Comparison of ENCODE assay signal across 8 cellular contexts in the genomic region with DNA sequence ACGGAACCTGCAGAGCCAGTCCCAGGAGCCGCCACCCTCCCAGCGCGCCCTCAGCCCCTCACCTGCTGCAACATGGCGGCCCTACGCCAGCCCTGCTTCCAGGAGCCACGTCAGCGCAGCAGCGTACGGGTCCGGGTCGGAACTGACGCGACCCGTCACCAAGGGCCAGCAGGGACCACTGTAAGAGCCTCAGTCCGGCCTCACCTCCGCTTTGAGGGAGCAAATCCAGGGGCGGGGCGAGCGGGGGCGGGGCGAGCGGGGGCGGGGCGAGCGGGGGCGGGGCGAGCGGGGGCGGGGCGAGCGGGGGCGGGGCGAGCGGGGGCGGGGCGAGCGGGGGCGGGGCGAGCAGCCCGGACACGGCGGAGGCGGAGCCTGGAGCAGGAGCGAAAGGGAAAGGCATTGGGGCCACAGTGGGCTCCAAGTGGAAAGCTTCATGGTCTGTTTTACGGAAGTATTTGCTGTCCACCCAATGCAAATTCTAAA. TPM values are rescaled to one million over a fixed set of nuclear protein-coding genes. Genes with fewer than 3 reads are reported as not detected.
DNase-seq lines count a peak whose midpoint lies in the region; ATAC-seq and TF ChIP-seq lines count a peak whose summit lies in the region.
"Not testable (repeated sequence)": the region's sequence is repeated elsewhere in the genome, so short reads cannot be mapped to it uniquely, and the experiment has no call there.

Gene TVP23C, minus strand, starts transcription at position 109 of the 483 bp plus-strand sequence. Its CDS starts 35 bp downstream, at position 74.

- not testable (repeated sequence) for H3F3A ChIP-seq in PC-3 (ENCODE audit: low read length, unreplicated experiment)

- CTCF ChIA-PET in PC-3 (lab: Charles Lee) = not testable (repeated sequence)

- not testable (repeated sequence) for H3K18ac ChIP-seq in mesendoderm (ENCODE audit: low read length)

- peak within 1 kb of the TSS; percentile 89 to 96 (median 90) for H3K27ac Mint-ChIP-seq in CD4-positive, CD25-positive, alpha-beta regulatory T cell

- H3K9me3 ChIP-seq in CD4-positive, CD25-positive, alpha-beta regulatory T cell (ENCODE audit: control insufficient read depth in 2 of 2, low read length in 2 of 2); PC-3 (ENCODE audit: low read length): not testable (repeated sequence)

- H3K4ac ChIP-seq in mesendoderm (ENCODE audit: low read depth, low read length) = not testable (repeated sequence)

- not testable (repeated sequence) for H2BK5ac ChIP-seq in mesendoderm (ENCODE audit: low read length)

- not testable (repeated sequence) for H4K5ac ChIP-seq in mesendoderm (ENCODE audit: low read length)

- not testable (repeated sequence) for H3K27me3 ChIP-seq in CD4-positive, CD25-positive, alpha-beta regulatory T cell (ENCODE audit: control insufficient read depth, insufficient read depth, low read length); HL-60 (ENCODE audit: insufficient read depth, poor library complexity, severe bottlenecking); PC-3 (ENCODE audit: low read length); mesendoderm (ENCODE audit: insufficient read depth, low read length, poor library complexity)

- not testable (repeated sequence) for H3K36me3 Mint-ChIP-seq in CD4-positive, CD25-positive, alpha-beta regulatory T cell

- not testable (repeated sequence) for H3K36me3 ChIP-seq in CD4-positive, CD25-positive, alpha-beta regulatory T cell (ENCODE audit: control insufficient read depth, insufficient read depth, low read length); PC-3 (ENCODE audit: low read depth, low read length); mesendoderm (ENCODE audit: control insufficient read depth, insufficient read depth, low read length)

- H3K4me2 ChIP-seq in PC-3 (ENCODE audit: low read length) = peak within 1 kb of the TSS; percentile 81
- not testable (repeated sequence) for H3K4me2 ChIP-seq in mesendoderm (ENCODE audit: low read length)

- intact Hi-C loops in PC-3 (cut with micrococcal nuclease) = not testable (repeated sequence)

- H2AK5ac ChIP-seq in mesendoderm (ENCODE audit: low read length) = not testable (repeated sequence)

- H4K8ac ChIP-seq in mesendoderm (ENCODE audit: low read depth, low read length) = not testable (repeated sequence)

- peak; percentile 82 to 83 for ATAC-seq in CD4-positive, CD25-positive, alpha-beta regulatory T cell (ENCODE audit: low read depth in 2 of 2)
- ATAC-seq in GM21367 (IDR thresholded peaks at IDR 0.05; ENCODE audit: unreplicated experiment) (peak; percentile 83), PC-3 (peak; percentile 97)

- H2AFZ ChIP-seq in PC-3 (ENCODE audit: low read length) = peak within 1 kb of the TSS; percentile 96

- H3K79me1 ChIP-seq in mesendoderm (ENCODE audit: low read length) = not testable (repeated sequence)

- not testable (repeated sequence) for H3K23ac ChIP-seq in mesendoderm (ENCODE audit: low read length)

- POLR2A ChIA-PET in PC-3 (lab: Charles Lee; ENCODE audit: unreplicated experiment) = not testable (repeated sequence)

- not testable (repeated sequence) for H3K9me2 ChIP-seq in PC-3 (replicated peaks; ENCODE audit: low read length)

- not testable (repeated sequence) for H3K9me3 Mint-ChIP-seq in CD4-positive, CD25-positive, alpha-beta regulatory T cell

- H3K4me1 Mint-ChIP-seq in CD4-positive, CD25-positive, alpha-beta regulatory T cell = peaks cover 7 to 18% (median 14%) of the 10 kb centered on the region in 4 donors

- H3K4me3 ChIP-seq in CD4-positive, CD25-positive, alpha-beta regulatory T cell (ENCODE audit: low read depth, low read length) = peak within 1 kb of the TSS; percentile 68
- H3K4me3 ChIP-seq in HL-60 (replicated peaks; ENCODE audit: insufficient read depth, low read length) (peak within 1 kb of the TSS; percentile 60), PC-3 (ENCODE audit: low read length) (peak within 1 kb of the TSS; percentile 95)
- H3K4me3 ChIP-seq in mesendoderm (ENCODE audit: low read length) = not testable (repeated sequence)

- H3K27ac ChIP-seq in CD4-positive, CD25-positive, alpha-beta regulatory T cell (ENCODE audit: insufficient read depth, low read length, poor library complexity, severe bottlenecking) = peak within 1 kb of the TSS; percentile 61
- H3K27ac ChIP-seq in HL-60 (replicated peaks) (0 out of 2 replicates have a peak within 1 kb of the TSS, but pooled peaks have one; percentile 43), PC-3 (ENCODE audit: low read length) (peak within 1 kb of the TSS; percentile 25; the same call in 1 of the 2 replicates)
- not testable (repeated sequence) for H3K27ac ChIP-seq in mesendoderm (ENCODE audit: low read depth, low read length)

- peak within 1 kb of the TSS; percentile 92 to 95 (median 95) for H3K4me3 Mint-ChIP-seq in CD4-positive, CD25-positive, alpha-beta regulatory T cell

- not testable (repeated sequence) for BruUV-seq in PC-3 (replicated peaks; lab: Mats Ljungman, UMichigan)

- not testable (repeated sequence) for TF ChIP-seq CTCF in HL-60 (IDR thresholded peaks at IDR 0.05; ENCODE audit: insufficient read depth, low read length); PC-3 (conservative IDR thresholded peaks at IDR 0.05; ENCODE audit: low read depth, low read length)

- H3K27me3 Mint-ChIP-seq in CD4-positive, CD25-positive, alpha-beta regulatory T cell = not testable (repeated sequence)

- H3K9ac ChIP-seq in PC-3 (ENCODE audit: low read length) = peak within 1 kb of the TSS; percentile 75
- peak within 1 kb of the TSS; percentile 44 for H3K9ac ChIP-seq in mesendoderm (ENCODE audit: low read length)

- peak; percentile 68 to 78 (median 71) for DNase-seq in CD4-positive, CD25-positive, alpha-beta regulatory T cell
- DNase-seq in HL-60 (ENCODE audit: low read depth in 1 of 2, low spot score in 1 of 2) = peak; percentile 45 to 57
- DNase-seq in PC-3 = peak; percentile 83
- DNase-seq in activated T-cell treated with anti-CD3 and anti-CD28 coated beads for 1 hour (ENCODE audit: low read depth) = peak; percentile 53
- DNase-seq in epidermal melanocyte (ENCODE audit: insufficient read length, low spot score) = peak; percentile 5
- peak; percentile 93 for DNase-seq in mesendoderm
- peak; percentile 30 to 48 (median 41) for DNase-seq in stimulated activated CD4-positive, alpha-beta T cell treated with anti-CD3 and anti-CD28 coated beads, TNF-alpha, amount 100 ng/mL, for 48 hours (ENCODE audit: low read depth in 3 of 3)

- not testable (repeated sequence) for H2BK120ac ChIP-seq in mesendoderm (ENCODE audit: low read depth, low read length)

- no CpG with 5 or more reads among the region's 46 CpGs for WGBS in mesendoderm (ENCODE audit: extremely low coverage, insufficient coverage, low lambda C conversion rate)

- H3K79me2 ChIP-seq in PC-3 (ENCODE audit: low read length) = peaks cover 33% of the 10 kb centered on the region
- not testable (repeated sequence) for H3K79me2 ChIP-seq in mesendoderm (ENCODE audit: control insufficient read depth, insufficient read depth, low read length)

- not testable (repeated sequence) for H2BK15ac ChIP-seq in mesendoderm (replicated peaks; ENCODE audit: low read depth)

- not testable (repeated sequence) for H3K4me1 ChIP-seq in CD4-positive, CD25-positive, alpha-beta regulatory T cell (ENCODE audit: control insufficient read depth, insufficient read depth, low read length, poor library complexity, severe bottlenecking); PC-3 (ENCODE audit: insufficient read depth, low read length); mesendoderm (ENCODE audit: control insufficient read depth, low read depth, low read length)

- H3K56ac ChIP-seq in mesendoderm (ENCODE audit: low read length) = peak within 1 kb of the TSS; percentile 81

- not testable (repeated sequence) for H4K20me1 ChIP-seq in PC-3 (ENCODE audit: low read length)

RNA-seq across cellular contexts. Expression of gene TVP23C, which starts in this region (rescaled TPM):
- total RNA-seq in CD4-positive, CD25-positive, alpha-beta regulatory T cell = 48.9 TPM
- polyA plus RNA-seq in CD4-positive, CD25-positive, alpha-beta regulatory T cell = 1 to 10 TPM; 3.2 to 5.1 (median 4.1) TPM
- 23.7 and 24.0 TPM in 2 replicates for total RNA-seq in PC-3 (2014; rRNA removed)
- 3.2 TPM for polyA plus RNA-seq in mesendoderm (2013, experiment 1 of 2)
- polyA plus RNA-seq in mesendoderm (2013, experiment 2 of 2) = 3.7 TPM

Comparison
In these comparisons a context has a peak if more than half of its experiments do, and no peak if none do; other contexts are left out.
1. DNase-seq: peak in every context shown above with its lines; median percentile 93 in mesendoderm; 83 in PC-3; 71 in CD4-positive, CD25-positive, alpha-beta regulatory T cell; 53 in activated T-cell treated with anti-CD3 and anti-CD28 coated beads for 1 hour; 51 in HL-60; 41 in stimulated activated CD4-positive, alpha-beta T cell treated with anti-CD3 and anti-CD28 coated beads, TNF-alpha, amount 100 ng/mL, for 48 hours; 5 in epidermal melanocyte.